ENCODE assay signal across 8 cellular contexts in genomic region chr3:39180546-39181346, GRCh38. TPM values are rescaled to one million over a fixed set of nuclear protein-coding genes. Genes with fewer than 3 reads are reported as not detected.
DNase-seq lines count a peak whose midpoint lies in the region; ATAC-seq and TF ChIP-seq lines count a peak whose summit lies in the region.

No MANE protein-coding gene starts in this region.

- TF ChIP-seq CTCF in OCI-LY3 (IDR thresholded peaks at IDR 0.05; ENCODE audit: low read depth, low read length): no peak

- H3K4me2 ChIP-seq in OCI-LY3 (ENCODE audit: low read length): peak overlapping the region; percentile 80

- H3K27ac ChIP-seq in HUES6 (ENCODE audit: low read depth, low read length) (no peak overlapping the region), OCI-LY3 (ENCODE audit: low read length) (no peak overlapping the region), muscle layer of colon (ENCODE audit: low read depth, low read length) (peak overlapping the region; percentile 83)

- H3K79me2 ChIP-seq in OCI-LY3 (ENCODE audit: low read length): no peaks in the 10 kb centered on the region

- H3K4me3 ChIP-seq in HUES6 (ENCODE audit: low read depth, low read length) (peak overlapping the region; percentile 63), OCI-LY3 (ENCODE audit: low read length) (peak overlapping the region; percentile 72), muscle layer of colon (ENCODE audit: low read depth in 1 of 2, low read length in 2 of 2) (peak overlapping the region; percentile 28 to 58)

- no peaks in the 10 kb centered on the region for H3K9me3 ChIP-seq in HUES6 (ENCODE audit: control insufficient read depth, insufficient read depth, low read depth, low read length)
- no peaks in the 10 kb centered on the region for H3K9me3 ChIP-seq in OCI-LY3 (ENCODE audit: insufficient read depth, low read length)
- no peaks in the 10 kb centered on the region for H3K9me3 ChIP-seq in muscle layer of colon (ENCODE audit: low read length)

- peaks cover 18% of the 10 kb centered on the region for H3K27me3 ChIP-seq in HUES6 (ENCODE audit: control insufficient read depth, insufficient read depth, low read length)
- H3K27me3 ChIP-seq in OCI-LY3 (ENCODE audit: low read depth, low read length): peaks cover 12% of the 10 kb centered on the region
- no peaks in the 10 kb centered on the region for H3K27me3 ChIP-seq in muscle layer of colon (ENCODE audit: control insufficient read depth in 1 of 2, insufficient read depth in 2 of 2, low read length in 2 of 2)

- H4K20me1 ChIP-seq in OCI-LY3 (ENCODE audit: insufficient read depth, low read length): no peaks in the 10 kb centered on the region

- H2AFZ ChIP-seq in OCI-LY3 (ENCODE audit: low read depth, low read length): peak overlapping the region; percentile 13; the same call in 1 of the 2 replicates

- H3K4me1 ChIP-seq in HUES6 (ENCODE audit: control insufficient read depth, insufficient read depth, low read length): peaks cover 37% of the 10 kb centered on the region
- H3K4me1 ChIP-seq in OCI-LY3 (ENCODE audit: low read length): peaks cover 22% of the 10 kb centered on the region
- peaks cover 34% of the 10 kb centered on the region for H3K4me1 ChIP-seq in muscle layer of colon (ENCODE audit: insufficient read depth, low read length)

- ATAC-seq in GM21447 (IDR thresholded peaks at IDR 0.05; ENCODE audit: unreplicated experiment) (peak; percentile 89), esophagus mucosa (peak; percentile 89)

- DNase-seq in COLO829 (ENCODE audit: low spot score): peak; percentile 72
- peak; percentile 95 for DNase-seq in activated T-cell treated with anti-CD3 and anti-CD28 coated beads, Interleukin-2, amount 50 U/mL, for 1 hour
- DNase-seq in stimulated activated CD8-positive, alpha-beta memory T cell treated with anti-CD3 and anti-CD28 coated beads, Interleukin-4, amount 100 ng/mL, for 48 hours: peak; percentile 90

- H3K9ac ChIP-seq in HUES6 (ENCODE audit: low read length): peak overlapping the region; percentile 24
- peak overlapping the region; percentile 22; the same call in 1 of the 2 replicates for H3K9ac ChIP-seq in OCI-LY3 (ENCODE audit: low read length)
- H3K9ac ChIP-seq in muscle layer of colon (ENCODE audit: low read length): peak overlapping the region; percentile 37

- H3K36me3 ChIP-seq in HUES6 (ENCODE audit: control insufficient read depth, insufficient read depth, low read length): no peaks in the 10 kb centered on the region
- no peaks in the 10 kb centered on the region for H3K36me3 ChIP-seq in OCI-LY3 (replicated peaks; ENCODE audit: low read depth, low read length)
- no peaks in the 10 kb centered on the region for H3K36me3 ChIP-seq in muscle layer of colon (ENCODE audit: insufficient read depth, low read length)

RNA-seq across cellular contexts. Expression of gene XIRP1, which starts 11.6 kb away (rescaled TPM):
- not detected for total RNA-seq in esophagus mucosa

RNA-seq across cellular contexts. Expression of gene CSRNP1, which starts 27.4 kb away (rescaled TPM):
- 15.4 TPM for total RNA-seq in esophagus mucosa
